ENCODE assay signal across 1 cellular context in the genomic region with DNA sequence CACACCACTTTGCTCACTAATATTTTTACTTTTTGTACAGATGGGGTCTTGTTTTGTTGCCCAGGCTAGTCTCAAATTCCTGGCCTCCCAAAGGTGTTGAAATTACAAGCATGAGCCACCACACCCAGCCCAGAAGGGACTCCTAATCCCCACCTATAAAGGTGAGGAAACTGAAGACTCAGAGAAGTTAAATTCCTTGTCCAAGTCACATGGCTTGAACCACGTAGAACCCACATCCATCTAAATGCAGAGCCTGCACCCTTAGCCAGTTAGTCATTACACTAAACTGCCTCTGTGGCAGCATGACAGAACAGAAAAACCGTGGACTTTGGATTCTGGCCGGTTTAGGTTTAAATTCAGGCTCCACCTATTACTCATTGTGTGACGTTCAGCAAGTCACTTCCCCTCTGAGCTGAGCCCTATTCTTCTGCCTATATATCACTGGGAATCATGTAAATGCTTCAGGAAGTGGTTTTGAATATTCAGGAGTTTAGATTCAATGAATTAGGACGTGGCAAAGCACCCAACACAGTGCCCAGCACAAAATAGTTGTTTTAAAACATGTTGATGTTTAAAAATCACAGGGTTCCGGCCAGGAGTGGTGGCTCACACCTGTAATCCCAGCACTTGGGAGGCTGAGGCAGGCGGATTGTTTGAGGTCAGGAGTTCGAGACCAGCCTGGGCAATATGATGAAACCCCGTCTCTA.
A peak's percentile ranks its signal among the peaks of the same experiment; 100 is the strongest.
TF ChIP-seq lines count a peak whose summit lies in the region.

No MANE protein-coding gene starts in this region.

TF ChIP-seq in HepG2, 621 proteins besides CTCF, POLR2A, EP300 and RAD21 (continued from another document and continues in another):
- TF ChIP-seq, protein P1, sequence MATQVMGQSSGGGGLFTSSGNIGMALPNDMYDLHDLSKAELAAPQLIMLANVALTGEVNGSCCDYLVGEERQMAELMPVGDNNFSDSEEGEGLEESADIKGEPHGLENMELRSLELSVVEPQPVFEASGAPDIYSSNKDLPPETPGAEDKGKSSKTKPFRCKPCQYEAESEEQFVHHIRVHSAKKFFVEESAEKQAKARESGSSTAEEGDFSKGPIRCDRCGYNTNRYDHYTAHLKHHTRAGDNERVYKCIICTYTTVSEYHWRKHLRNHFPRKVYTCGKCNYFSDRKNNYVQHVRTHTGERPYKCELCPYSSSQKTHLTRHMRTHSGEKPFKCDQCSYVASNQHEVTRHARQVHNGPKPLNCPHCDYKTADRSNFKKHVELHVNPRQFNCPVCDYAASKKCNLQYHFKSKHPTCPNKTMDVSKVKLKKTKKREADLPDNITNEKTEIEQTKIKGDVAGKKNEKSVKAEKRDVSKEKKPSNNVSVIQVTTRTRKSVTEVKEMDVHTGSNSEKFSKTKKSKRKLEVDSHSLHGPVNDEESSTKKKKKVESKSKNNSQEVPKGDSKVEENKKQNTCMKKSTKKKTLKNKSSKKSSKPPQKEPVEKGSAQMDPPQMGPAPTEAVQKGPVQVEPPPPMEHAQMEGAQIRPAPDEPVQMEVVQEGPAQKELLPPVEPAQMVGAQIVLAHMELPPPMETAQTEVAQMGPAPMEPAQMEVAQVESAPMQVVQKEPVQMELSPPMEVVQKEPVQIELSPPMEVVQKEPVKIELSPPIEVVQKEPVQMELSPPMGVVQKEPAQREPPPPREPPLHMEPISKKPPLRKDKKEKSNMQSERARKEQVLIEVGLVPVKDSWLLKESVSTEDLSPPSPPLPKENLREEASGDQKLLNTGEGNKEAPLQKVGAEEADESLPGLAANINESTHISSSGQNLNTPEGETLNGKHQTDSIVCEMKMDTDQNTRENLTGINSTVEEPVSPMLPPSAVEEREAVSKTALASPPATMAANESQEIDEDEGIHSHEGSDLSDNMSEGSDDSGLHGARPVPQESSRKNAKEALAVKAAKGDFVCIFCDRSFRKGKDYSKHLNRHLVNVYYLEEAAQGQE (IDR thresholded peaks at IDR 0.05; ENCODE audit: borderline replicate concordance in 1 of 2, low read depth in 1 of 2, low read length in 2 of 2): peak in 1 of 2 experiments; percentile 43; a peak in 1 of 4 replicates
- TF ChIP-seq ZNF546 (CRISPR knock-in tag; conservative IDR thresholded peaks at IDR 0.05) (no peak), ZNF558 (CRISPR knock-in tag; IDR thresholded peaks at IDR 0.05; ENCODE audit: borderline replicate concordance) (no peak), TRIM24 (CRISPR knock-in tag; IDR thresholded peaks at IDR 0.05) (no peak), ZNF251 (CRISPR knock-in tag; IDR thresholded peaks at IDR 0.05) (no peak), ZNF274 (CRISPR knock-in tag; IDR thresholded peaks at IDR 0.05) (no peak), ZNF326 (CRISPR knock-in tag; IDR thresholded peaks at IDR 0.05; ENCODE audit: borderline replicate concordance) (no peak), ARHGAP35 (CRISPR knock-in tag; IDR thresholded peaks at IDR 0.05; ENCODE audit: borderline replicate concordance) (no peak), E2F5 (CRISPR knock-in tag; conservative IDR thresholded peaks at IDR 0.05) (no peak), PCBP2 (optimal IDR thresholded peaks at IDR 0.05; ENCODE audit: low read depth, low read length, poor library complexity, severe bottlenecking) (no peak), ZNF446 (CRISPR knock-in tag; IDR thresholded peaks at IDR 0.05) (no peak), JARID2 (CRISPR knock-in tag; IDR thresholded peaks at IDR 0.05; ENCODE audit: insufficient replicate concordance) (no peak), MLXIP (CRISPR knock-in tag; IDR thresholded peaks at IDR 0.05; ENCODE audit: borderline replicate concordance) (no peak), LCORL (IDR thresholded peaks at IDR 0.05) (no peak), LCORL (CRISPR knock-in tag; IDR thresholded peaks at IDR 0.05) (peak; percentile 79), MTERF4 (CRISPR knock-in tag; IDR thresholded peaks at IDR 0.05) (no peak), CHCHD3 (CRISPR knock-in tag; IDR thresholded peaks at IDR 0.05) (no peak), ZNF749 (CRISPR knock-in tag; IDR thresholded peaks at IDR 0.05; ENCODE audit: borderline replicate concordance) (no peak), PHF20 (CRISPR knock-in tag; IDR thresholded peaks at IDR 0.05) (no peak; the same call in 1 of the 2 replicates), ZNF776 (CRISPR knock-in tag; IDR thresholded peaks at IDR 0.05) (no peak), ZNF383 (CRISPR knock-in tag; IDR thresholded peaks at IDR 0.05; ENCODE audit: borderline replicate concordance) (no peak), KMT2B (CRISPR knock-in tag; IDR thresholded peaks at IDR 0.05) (no peak), HMGA1 (CRISPR knock-in tag; conservative IDR thresholded peaks at IDR 0.05) (no peak), AGO2 (optimal IDR thresholded peaks at IDR 0.05; ENCODE audit: low read depth, low read length) (no peak), NR2C2 (CRISPR knock-in tag; IDR thresholded peaks at IDR 0.05; ENCODE audit: borderline replicate concordance) (no peak), NCOR1 (IDR thresholded peaks at IDR 0.05; ENCODE audit: borderline replicate concordance, low read length) (peak; percentile 79; the same call in 1 of the 2 replicates), ZNF17 (CRISPR knock-in tag; IDR thresholded peaks at IDR 0.05) (no peak), ZNF543 (CRISPR knock-in tag; IDR thresholded peaks at IDR 0.05) (no peak)
- TF ChIP-seq, protein P2, sequence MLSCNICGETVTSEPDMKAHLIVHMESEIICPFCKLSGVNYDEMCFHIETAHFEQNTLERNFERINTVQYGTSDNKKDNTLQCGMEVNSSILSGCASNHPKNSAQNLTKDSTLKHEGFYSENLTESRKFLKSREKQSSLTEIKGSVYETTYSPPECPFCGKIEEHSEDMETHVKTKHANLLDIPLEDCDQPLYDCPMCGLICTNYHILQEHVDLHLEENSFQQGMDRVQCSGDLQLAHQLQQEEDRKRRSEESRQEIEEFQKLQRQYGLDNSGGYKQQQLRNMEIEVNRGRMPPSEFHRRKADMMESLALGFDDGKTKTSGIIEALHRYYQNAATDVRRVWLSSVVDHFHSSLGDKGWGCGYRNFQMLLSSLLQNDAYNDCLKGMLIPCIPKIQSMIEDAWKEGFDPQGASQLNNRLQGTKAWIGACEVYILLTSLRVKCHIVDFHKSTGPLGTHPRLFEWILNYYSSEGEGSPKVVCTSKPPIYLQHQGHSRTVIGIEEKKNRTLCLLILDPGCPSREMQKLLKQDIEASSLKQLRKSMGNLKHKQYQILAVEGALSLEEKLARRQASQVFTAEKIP (CRISPR knock-in tag; IDR thresholded peaks at IDR 0.05; ENCODE audit: borderline replicate concordance): no peak
- TF ChIP-seq, protein P3, sequence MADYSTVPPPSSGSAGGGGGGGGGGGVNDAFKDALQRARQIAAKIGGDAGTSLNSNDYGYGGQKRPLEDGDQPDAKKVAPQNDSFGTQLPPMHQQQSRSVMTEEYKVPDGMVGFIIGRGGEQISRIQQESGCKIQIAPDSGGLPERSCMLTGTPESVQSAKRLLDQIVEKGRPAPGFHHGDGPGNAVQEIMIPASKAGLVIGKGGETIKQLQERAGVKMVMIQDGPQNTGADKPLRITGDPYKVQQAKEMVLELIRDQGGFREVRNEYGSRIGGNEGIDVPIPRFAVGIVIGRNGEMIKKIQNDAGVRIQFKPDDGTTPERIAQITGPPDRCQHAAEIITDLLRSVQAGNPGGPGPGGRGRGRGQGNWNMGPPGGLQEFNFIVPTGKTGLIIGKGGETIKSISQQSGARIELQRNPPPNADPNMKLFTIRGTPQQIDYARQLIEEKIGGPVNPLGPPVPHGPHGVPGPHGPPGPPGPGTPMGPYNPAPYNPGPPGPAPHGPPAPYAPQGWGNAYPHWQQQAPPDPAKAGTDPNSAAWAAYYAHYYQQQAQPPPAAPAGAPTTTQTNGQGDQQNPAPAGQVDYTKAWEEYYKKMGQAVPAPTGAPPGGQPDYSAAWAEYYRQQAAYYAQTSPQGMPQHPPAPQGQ (CRISPR knock-in tag; IDR thresholded peaks at IDR 0.05; ENCODE audit: borderline replicate concordance): no peak
- TF ChIP-seq, protein P4, sequence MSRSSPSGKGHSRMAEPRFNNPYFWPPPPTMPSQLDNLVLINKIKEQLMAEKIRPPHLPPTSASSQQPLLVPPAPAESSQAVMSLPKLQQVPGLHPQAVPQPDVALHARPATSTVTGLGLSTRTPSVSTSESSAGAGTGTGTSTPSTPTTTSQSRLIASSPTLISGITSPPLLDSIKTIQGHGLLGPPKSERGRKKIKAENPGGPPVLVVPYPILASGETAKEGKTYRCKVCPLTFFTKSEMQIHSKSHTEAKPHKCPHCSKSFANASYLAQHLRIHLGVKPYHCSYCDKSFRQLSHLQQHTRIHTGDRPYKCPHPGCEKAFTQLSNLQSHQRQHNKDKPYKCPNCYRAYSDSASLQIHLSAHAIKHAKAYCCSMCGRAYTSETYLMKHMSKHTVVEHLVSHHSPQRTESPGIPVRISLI (CRISPR knock-in tag; IDR thresholded peaks at IDR 0.05; ENCODE audit: borderline replicate concordance): no peak
- TF ChIP-seq, protein P5, sequence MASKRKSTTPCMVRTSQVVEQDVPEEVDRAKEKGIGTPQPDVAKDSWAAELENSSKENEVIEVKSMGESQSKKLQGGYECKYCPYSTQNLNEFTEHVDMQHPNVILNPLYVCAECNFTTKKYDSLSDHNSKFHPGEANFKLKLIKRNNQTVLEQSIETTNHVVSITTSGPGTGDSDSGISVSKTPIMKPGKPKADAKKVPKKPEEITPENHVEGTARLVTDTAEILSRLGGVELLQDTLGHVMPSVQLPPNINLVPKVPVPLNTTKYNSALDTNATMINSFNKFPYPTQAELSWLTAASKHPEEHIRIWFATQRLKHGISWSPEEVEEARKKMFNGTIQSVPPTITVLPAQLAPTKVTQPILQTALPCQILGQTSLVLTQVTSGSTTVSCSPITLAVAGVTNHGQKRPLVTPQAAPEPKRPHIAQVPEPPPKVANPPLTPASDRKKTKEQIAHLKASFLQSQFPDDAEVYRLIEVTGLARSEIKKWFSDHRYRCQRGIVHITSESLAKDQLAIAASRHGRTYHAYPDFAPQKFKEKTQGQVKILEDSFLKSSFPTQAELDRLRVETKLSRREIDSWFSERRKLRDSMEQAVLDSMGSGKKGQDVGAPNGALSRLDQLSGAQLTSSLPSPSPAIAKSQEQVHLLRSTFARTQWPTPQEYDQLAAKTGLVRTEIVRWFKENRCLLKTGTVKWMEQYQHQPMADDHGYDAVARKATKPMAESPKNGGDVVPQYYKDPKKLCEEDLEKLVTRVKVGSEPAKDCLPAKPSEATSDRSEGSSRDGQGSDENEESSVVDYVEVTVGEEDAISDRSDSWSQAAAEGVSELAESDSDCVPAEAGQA (IDR thresholded peaks at IDR 0.05; ENCODE audit: low read depth): no peak
- TF ChIP-seq, protein P5 (CRISPR knock-in tag; IDR thresholded peaks at IDR 0.05; ENCODE audit: borderline replicate concordance): no peak
- TF ChIP-seq, protein P6, sequence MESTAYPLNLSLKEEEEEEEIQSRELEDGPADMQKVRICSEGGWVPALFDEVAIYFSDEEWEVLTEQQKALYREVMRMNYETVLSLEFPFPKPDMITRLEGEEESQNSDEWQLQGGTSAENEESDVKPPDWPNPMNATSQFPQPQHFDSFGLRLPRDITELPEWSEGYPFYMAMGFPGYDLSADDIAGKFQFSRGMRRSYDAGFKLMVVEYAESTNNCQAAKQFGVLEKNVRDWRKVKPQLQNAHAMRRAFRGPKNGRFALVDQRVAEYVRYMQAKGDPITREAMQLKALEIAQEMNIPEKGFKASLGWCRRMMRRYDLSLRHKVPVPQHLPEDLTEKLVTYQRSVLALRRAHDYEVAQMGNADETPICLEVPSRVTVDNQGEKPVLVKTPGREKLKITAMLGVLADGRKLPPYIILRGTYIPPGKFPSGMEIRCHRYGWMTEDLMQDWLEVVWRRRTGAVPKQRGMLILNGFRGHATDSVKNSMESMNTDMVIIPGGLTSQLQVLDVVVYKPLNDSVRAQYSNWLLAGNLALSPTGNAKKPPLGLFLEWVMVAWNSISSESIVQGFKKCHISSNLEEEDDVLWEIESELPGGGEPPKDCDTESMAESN (CRISPR knock-in tag; conservative IDR thresholded peaks at IDR 0.05): no peak
